In the genomic region with DNA sequence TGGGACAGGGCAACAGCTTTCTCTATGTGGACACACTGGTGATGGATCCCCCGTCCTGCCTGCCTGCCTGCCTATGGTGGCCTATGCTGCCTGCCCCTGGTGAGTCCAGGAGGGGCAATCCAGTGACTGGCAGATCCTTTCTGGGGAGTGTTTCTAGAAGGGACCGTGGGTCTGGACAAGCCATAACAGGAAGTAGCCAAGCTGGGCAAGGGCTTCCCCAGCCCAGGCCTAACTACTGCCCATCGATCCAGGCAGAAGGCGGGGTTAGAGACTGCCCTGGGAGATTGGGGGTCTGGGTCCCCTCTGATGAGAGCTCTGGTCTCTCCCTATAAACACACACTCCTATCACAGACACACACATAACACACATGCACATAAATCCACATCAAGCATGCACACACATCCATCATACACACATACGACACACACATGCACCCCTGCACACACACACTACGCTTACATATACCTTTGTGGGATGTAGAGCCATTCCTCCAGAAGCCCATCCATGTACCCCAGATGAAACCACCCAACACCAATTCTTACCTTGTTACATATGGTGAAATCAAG, we compare ENCODE assay signal across 17 cellular contexts. TPM values are rescaled to one million over a fixed set of nuclear protein-coding genes. Genes with fewer than 3 reads are reported as not detected.
DNase-seq lines count a peak whose midpoint lies in the region; ATAC-seq and TF ChIP-seq lines count a peak whose summit lies in the region.
"Had no signal": no experiment of that assay in that cellular context is flagged by ENCODE, and none has a peak within 500 bp of the region (broad histone marks: within the 10 kb centered on the region; RNA-seq: fewer than 3 reads in every experiment).

No MANE protein-coding gene starts in this region.

- H3K4me1 ChIP-seq in SK-N-SH (ENCODE audit: control insufficient read depth in 1 of 2, insufficient read depth in 2 of 2, low read depth in 1 of 2, low read length in 1 of 2) (peaks cover 0 to 7% of the 10 kb centered on the region in 2 experiments; a peak in 1 of 4 replicates), endodermal cell (ENCODE audit: control insufficient read depth, insufficient read depth, low read length) (peaks cover 9% of the 10 kb centered on the region), stomach (peaks cover 22 to 59% (median 39%) of the 10 kb centered on the region in 4 donors), hepatocyte (ENCODE audit: insufficient read depth) (peaks cover 9% of the 10 kb centered on the region)
- H3K4me1 ChIP-seq: A549 had no signal

- H3K9me3 Mint-ChIP-seq in endodermal cell = no peaks in the 10 kb centered on the region
- H3K9me3 Mint-ChIP-seq: activated T-helper 2 cell treated with anti-CD3 and anti-CD28 coated beads, Interferon-gamma antibody, Interleukin-2, Interleukin-4, amounts not matched to agents 10 μg/mL and 5 μg/mL and 100 μg/mL, durations not matched to agents 14 hours and 24 hours and 36 hours had no signal

- TF ChIP-seq POLR2A in stomach (IDR thresholded peaks at IDR 0.05) = no peak

- H3K27ac ChIP-seq in SK-N-SH (ENCODE audit: low read depth in 2 of 2, low read length in 1 of 2) (no peak overlapping the region), KOPT-K1 (ENCODE audit: low read depth, low read length, poor library complexity, severe bottlenecking) (peak overlapping the region; percentile 98), endodermal cell (ENCODE audit: low read depth, low read length) (no peak overlapping the region), stomach (peak overlapping the region in 3 of 5 donors; percentile 11 to 38 (median 24)), hepatocyte (no peak overlapping the region)
- H3K27ac ChIP-seq: heart right ventricle, neutrophil, tibial artery had no signal

- no peak overlapping the region for H3K27ac Mint-ChIP-seq in endodermal cell
- H3K27ac Mint-ChIP-seq: activated T-helper 2 cell treated with anti-CD3 and anti-CD28 coated beads, Interferon-gamma antibody, Interleukin-2, Interleukin-4, amounts not matched to agents 10 μg/mL and 5 μg/mL and 100 μg/mL, durations not matched to agents 14 hours and 24 hours and 36 hours had no signal

- no peak for ATAC-seq in SK-N-SH treated with all-trans-retinoic acid at 6 μM for 48 hours
- ATAC-seq: left lung had no signal

- no peaks in the 10 kb centered on the region for H3K36me3 ChIP-seq in SK-N-SH (replicated peaks in 1 of 2; ENCODE audit: control insufficient read depth in 1 of 2, insufficient read depth in 2 of 2, low read length in 1 of 2)
- peaks cover 26% of the 10 kb centered on the region; the same call in 1 of the 2 replicates for H3K36me3 ChIP-seq in KOPT-K1 (ENCODE audit: insufficient read depth, low read length)
- no peaks in the 10 kb centered on the region for H3K36me3 ChIP-seq in endodermal cell (ENCODE audit: control insufficient read depth, insufficient read depth, low read length)
- H3K36me3 ChIP-seq in stomach = no peaks in the 10 kb centered on the region
- H3K36me3 ChIP-seq in hepatocyte (replicated peaks; ENCODE audit: insufficient read depth, low read depth) = no peaks in the 10 kb centered on the region
- H3K36me3 ChIP-seq: heart right ventricle, left lung, neutrophil, tibial artery had no signal

- DNase-seq in SK-N-SH (peak; percentile 31), endodermal cell (no peak), stomach (no peak), DMS79 treated with DMSO at 0.1 percent for 48 hours (lab: John Stamatoyannopoulos, UW) (no peak), islet precursor cell (no peak), hepatocyte (ENCODE audit: low spot score) (no peak)
- DNase-seq: heart right ventricle, Karpas-422, left lung, T-helper 1 cell, tibial artery had no signal

- no peak overlapping the region for H3K4me2 ChIP-seq in SK-N-SH
- no peak overlapping the region for H3K4me2 ChIP-seq in hepatocyte

- H2AFZ ChIP-seq in SK-N-SH (ENCODE audit: low read depth) (no peak overlapping the region), hepatocyte (no peak overlapping the region)

- POLR2A ChIA-PET in SK-N-SH (lab: Yijun Ruan, JAX) = no interaction called here

- TF ChIP-seq RAD21 in SK-N-SH (IDR thresholded peaks at IDR 0.05; ENCODE audit: low read length) = no peak

- TF ChIP-seq EP300 in SK-N-SH (IDR thresholded peaks at IDR 0.05; ENCODE audit: borderline replicate concordance in 1 of 2, low read depth in 1 of 2, low read length in 1 of 2) = no peak
- no peak for TF ChIP-seq EP300 in stomach (IDR thresholded peaks at IDR 0.05)

- H3K4me1 Mint-ChIP-seq in endodermal cell = peaks cover 17% of the 10 kb centered on the region

- H3K27me3 ChIP-seq in SK-N-SH (ENCODE audit: insufficient read depth) (no peaks in the 10 kb centered on the region; the same call in 1 of the 2 replicates), endodermal cell (ENCODE audit: control insufficient read depth, insufficient read depth, low read length, poor library complexity, severe bottlenecking) (no peaks in the 10 kb centered on the region), stomach (peaks cover 0 to 17% (median 0%) of the 10 kb centered on the region in 3 donors), hepatocyte (no peaks in the 10 kb centered on the region)

- H3K27me3 Mint-ChIP-seq in endodermal cell (ENCODE audit: insufficient read depth) = peaks cover 4% of the 10 kb centered on the region

- intact Hi-C loops in stomach (cut with DNase I; ENCODE audit: low total_unique reads) = loop anchor here (5.0 kb wide), 1 partner anchor 43 kb away; no protein-coding TSS in a partner anchor

- no peak overlapping the region for H3K9ac ChIP-seq in SK-N-SH
- H3K9ac ChIP-seq in endodermal cell (ENCODE audit: extremely low read depth, low read length, poor library complexity, severe bottlenecking) = no peak overlapping the region

- H3F3A ChIP-seq in SK-N-SH (replicated peaks; ENCODE audit: insufficient read depth) = no peaks in the 10 kb centered on the region

- H3K9me3 ChIP-seq in SK-N-SH = no peaks in the 10 kb centered on the region
- no peaks in the 10 kb centered on the region for H3K9me3 ChIP-seq in KOPT-K1 (ENCODE audit: insufficient read depth, low read length, poor library complexity, severe bottlenecking)
- no peaks in the 10 kb centered on the region for H3K9me3 ChIP-seq in endodermal cell (ENCODE audit: control insufficient read depth, low read length)
- no peaks in the 10 kb centered on the region for H3K9me3 ChIP-seq in stomach
- H3K9me3 ChIP-seq in hepatocyte (ENCODE audit: low read depth) = no peaks in the 10 kb centered on the region
- H3K9me3 ChIP-seq: A549, heart right ventricle, left lung, neutrophil, tibial artery had no signal

- H3K9me2 ChIP-seq in SK-N-SH = no peaks in the 10 kb centered on the region
- no peaks in the 10 kb centered on the region for H3K9me2 ChIP-seq in hepatocyte (replicated peaks; ENCODE audit: insufficient read depth)

- H3K4me3 ChIP-seq in SK-N-SH (ENCODE audit: low read depth in 2 of 2, low read length in 1 of 2) (no peak overlapping the region), endodermal cell (ENCODE audit: low read length) (no peak overlapping the region), stomach (peak overlapping the region in 2 of 4 donors; percentile 60 to 71), hepatocyte (no peak overlapping the region)

- peak overlapping the region; percentile 77 for H3K4me3 Mint-ChIP-seq in endodermal cell

- H3K36me3 Mint-ChIP-seq in endodermal cell (ENCODE audit: low read depth) = no peaks in the 10 kb centered on the region

- WGBS in SK-N-SH (ENCODE audit: low lambda C conversion rate) = 97% methylated on average over 5 of the region's 6 CpGs
- 95 to 100% methylated on average over 2 to 6 of the region's 6 CpGs for WGBS in endodermal cell (ENCODE audit: insufficient coverage in 1 of 2, insufficient read length in 1 of 2), 2 experiments
- 65 to 79% (median 72%) methylated on average over 6 of the region's 6 CpGs for WGBS in stomach, 5 donors
- WGBS in hepatocyte (ENCODE audit: low lambda C conversion rate, missing lambda C conversion rate) = 85% methylated on average over 6 of the region's 6 CpGs

- H3K79me2 ChIP-seq in SK-N-SH (ENCODE audit: insufficient read depth) (no peaks in the 10 kb centered on the region), hepatocyte (no peaks in the 10 kb centered on the region)

- TF ChIP-seq CTCF in SK-N-SH (IDR thresholded peaks at IDR 0.05) (no peak), endodermal cell (conservative IDR thresholded peaks at IDR 0.05) (no peak), stomach (IDR thresholded peaks at IDR 0.05) (no peak), hepatocyte (IDR thresholded peaks at IDR 0.05; ENCODE audit: poor library complexity) (no peak)

- CTCF ChIA-PET in SK-N-SH (lab: Yijun Ruan, JAX) = interaction anchor here (0.6 to 5.5 kb wide), 7 partner anchors 12 to 140 kb away, joined by 3 to 49 read pairs (median 4); no protein-coding TSS in a partner anchor

- H4K20me1 ChIP-seq in SK-N-SH (ENCODE audit: insufficient read depth) = no peaks in the 10 kb centered on the region
- H4K20me1 ChIP-seq in hepatocyte (ENCODE audit: insufficient read depth, poor library complexity, severe bottlenecking) = no peaks in the 10 kb centered on the region

TF ChIP-seq in SK-N-SH, 30 proteins besides CTCF, POLR2A, EP300 and RAD21 (continues in another document):
- no peak for TF ChIP-seq TAF1 (IDR thresholded peaks at IDR 0.05; ENCODE audit: borderline replicate concordance, low read depth, low read length)
- TF ChIP-seq RXRA (IDR thresholded peaks at IDR 0.05; ENCODE audit: borderline replicate concordance, low read depth) = no peak
- TF ChIP-seq JUND (IDR thresholded peaks at IDR 0.05) = no peak

TF ChIP-seq in SK-N-SH treated with all-trans-retinoic acid at 6 μM for 48 hours, 23 proteins besides CTCF, POLR2A, EP300 and RAD21 (continues in another document):
- no peak for TF ChIP-seq ZFP30 (CRISPR knock-in tag; IDR thresholded peaks at IDR 0.05)
- TF ChIP-seq, protein P1, sequence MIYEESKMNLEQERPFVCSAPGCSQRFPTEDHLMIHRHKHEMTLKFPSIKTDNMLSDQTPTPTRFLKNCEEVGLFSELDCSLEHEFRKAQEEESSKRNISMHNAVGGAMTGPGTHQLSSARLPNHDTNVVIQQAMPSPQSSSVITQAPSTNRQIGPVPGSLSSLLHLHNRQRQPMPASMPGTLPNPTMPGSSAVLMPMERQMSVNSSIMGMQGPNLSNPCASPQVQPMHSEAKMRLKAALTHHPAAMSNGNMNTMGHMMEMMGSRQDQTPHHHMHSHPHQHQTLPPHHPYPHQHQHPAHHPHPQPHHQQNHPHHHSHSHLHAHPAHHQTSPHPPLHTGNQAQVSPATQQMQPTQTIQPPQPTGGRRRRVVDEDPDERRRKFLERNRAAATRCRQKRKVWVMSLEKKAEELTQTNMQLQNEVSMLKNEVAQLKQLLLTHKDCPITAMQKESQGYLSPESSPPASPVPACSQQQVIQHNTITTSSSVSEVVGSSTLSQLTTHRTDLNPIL (CRISPR knock-in tag; IDR thresholded peaks at IDR 0.05; ENCODE audit: low read depth) = no peak
- no peak for TF ChIP-seq ARNTL (CRISPR knock-in tag; IDR thresholded peaks at IDR 0.05; ENCODE audit: borderline replicate concordance, low read depth)

RNA-seq across cellular contexts. Expression of a gene that starts 1.0 kb away (rescaled TPM):
- polyA plus RNA-seq in SK-N-SH (2012; rRNA removed) (0.71 and 1.1 TPM in 2 replicates), stomach (10 to 100 TPM in 2 of 3 donors, 1 to 10 TPM in 1; 2.5 to 12.7 (median 10.3) TPM), hepatocyte (14.7 and 15.0 TPM in 2 replicates)
- polyA plus RNA-seq in SK-N-SH (2012; cell fraction: cytosol; rRNA removed) = 0.59 and 1.2 TPM in 2 replicates
- polyA plus RNA-seq in SK-N-SH (2012; cell fraction: nucleus; rRNA removed) = 0.68 and 1.3 TPM in 2 replicates
- total RNA-seq in endodermal cell (10 to 100 TPM; 19.8 to 41.8 TPM), stomach (10 to 100 TPM in 2 of 5 donors, 1 to 10 TPM in 2, not detected in 1; 1.8 to 23.6 (median 9.5) TPM), hepatocyte (11.5 and 12.6 TPM in 2 replicates)
- polyA plus RNA-seq in endodermal cell (2013, experiment 1 of 2) = 29.6 TPM
- polyA plus RNA-seq in endodermal cell (2013, experiment 2 of 2) = 23.9 TPM
- total RNA-seq: OCI-LY7 had no signal

Comparison
In these comparisons a context has a peak if more than half of its experiments do, and no peak if none do; other contexts are left out.
1. H3K27ac ChIP-seq: peak in KOPT-K1 (single experiment) and stomach (3 of 5); none in SK-N-SH (0 of 2), endodermal cell (single experiment) and hepatocyte (single experiment).